ENCODE assay signal across 20 cellular contexts in genomic region chr7:149867762-149868637, GRCh38. TPM values are rescaled to one million over a fixed set of nuclear protein-coding genes. Genes with fewer than 3 reads are reported as not detected.
A peak's percentile ranks its signal among the peaks of the same experiment; 100 is the strongest.
DNase-seq lines count a peak whose midpoint lies in the region; ATAC-seq, FAIRE-seq and TF ChIP-seq lines count a peak whose summit lies in the region.
"Had no signal": no experiment of that assay in that cellular context is flagged by ENCODE, and none has a peak within 500 bp of the region (broad histone marks: within the 10 kb centered on the region; RNA-seq: fewer than 3 reads in every experiment).

No MANE protein-coding gene starts in this region.

- no peak overlapping the region for H3K4me3 ChIP-seq in K562
- H3K4me3 ChIP-seq in spleen = no peak overlapping the region
- H3K4me3 ChIP-seq: colonic mucosa, SJSA1, tibial nerve had no signal

- intact Hi-C loops in K562 (cut with micrococcal nuclease) = no loop called here
- intact Hi-C loops in spleen (cut with DNase I; ENCODE audit: low total_unique reads) = no loop called here

- ATAC-seq in activated naive CD4-positive, alpha-beta T cell treated with anti-CD3 and anti-CD28 coated beads, Interleukin-2, amount 50 U/mL, for 72 hours = no peak
- ATAC-seq in K562 (no peak), HG02870 (IDR thresholded peaks at IDR 0.05; ENCODE audit: unreplicated experiment) (no peak), HG02642 (IDR thresholded peaks at IDR 0.05; ENCODE audit: poor library complexity, unreplicated experiment) (no peak)
- ATAC-seq: left colon had no signal

- no peaks in the 10 kb centered on the region for H3K36me3 ChIP-seq in KOPT-K1 (ENCODE audit: insufficient read depth, low read length)
- no peaks in the 10 kb centered on the region for H3K36me3 ChIP-seq in K562 (ENCODE audit: control insufficient read depth, insufficient read depth, low read length)
- H3K36me3 ChIP-seq in spleen = peaks cover 4 to 38% (median 16%) of the 10 kb centered on the region in 6 donors
- H3K36me3 ChIP-seq: colonic mucosa, SJSA1 had no signal

- in situ Hi-C loops in K562 (cut with MboI) = loop anchor here (25.0 kb wide), 1 partner anchor 169 kb away; no protein-coding TSS in a partner anchor

- 31% methylated on average over 25 of the region's 25 CpGs for WGBS in K562 (ENCODE audit: insufficient coverage, low coverage, missing lambda C conversion rate)
- 82 to 86% (median 84%) methylated on average over 24 to 25 of the region's 25 CpGs for WGBS in spleen, 5 donors

- H3K27ac ChIP-seq in KOPT-K1 (ENCODE audit: low read depth, low read length, poor library complexity, severe bottlenecking) = peak overlapping the region; percentile 8
- no peak overlapping the region for H3K27ac ChIP-seq in K562 (ENCODE audit: extremely low read depth, low read depth, low read length)
- H3K27ac ChIP-seq in spleen = peak overlapping the region in 7 of 8 donors; percentile 8 to 83 (median 62)
- H3K27ac ChIP-seq: colonic mucosa, HL-60, parathyroid adenoma, SJSA1, tibial nerve had no signal

- CTCF ChIA-PET in K562 (lab: Yijun Ruan, JAX; ENCODE audit: low intra/inter-chr PET ratio) = no interaction called here

- no peaks in the 10 kb centered on the region for H3K9me3 Mint-ChIP-seq in activated naive CD4-positive, alpha-beta T cell treated with anti-CD3 and anti-CD28 coated beads, Interleukin-2, amount 50 U/mL, for 24 hours
- H3K9me3 Mint-ChIP-seq in activated naive CD4-positive, alpha-beta T cell treated with anti-CD3 and anti-CD28 coated beads, Interleukin-2, amount 50 U/mL, for 72 hours = no peaks in the 10 kb centered on the region

- no peak for TF ChIP-seq EP300 in K562 (IDR thresholded peaks at IDR 0.05; ENCODE audit: low read length)

- no peaks in the 10 kb centered on the region for H3K9me1 ChIP-seq in K562 (ENCODE audit: control insufficient read depth, insufficient read depth, low read length)

- H3K79me2 ChIP-seq in K562 (ENCODE audit: control insufficient read depth, insufficient read depth, low read length) = no peaks in the 10 kb centered on the region
- H3K79me2 ChIP-seq: parathyroid adenoma had no signal

- no peaks in the 10 kb centered on the region for H3K9me3 ChIP-seq in KOPT-K1 (ENCODE audit: insufficient read depth, low read length, poor library complexity, severe bottlenecking)
- H3K9me3 ChIP-seq in K562 (replicated peaks; ENCODE audit: control insufficient read depth, insufficient read depth, low read depth, low read length) = no peaks in the 10 kb centered on the region
- H3K9me3 ChIP-seq in spleen = no peaks in the 10 kb centered on the region
- H3K9me3 ChIP-seq: colonic mucosa, SJSA1, tibial nerve had no signal

- H3K27me3 ChIP-seq in K562 (ENCODE audit: control insufficient read depth in 2 of 2, insufficient read depth in 2 of 2, low read length in 2 of 2) (peaks cover 32 to 61% of the 10 kb centered on the region in 2 experiments), spleen (replicated peaks in 1 of 7) (peaks cover 0 to 3% (median 0%) of the 10 kb centered on the region in 7 donors)
- H3K27me3 ChIP-seq: colonic mucosa, SJSA1, tibial nerve had no signal

- no TSS peak for BruUV-seq in K562 (replicated peaks; lab: Mats Ljungman, UMichigan)

- POLR2A ChIA-PET in K562 (lab: Yijun Ruan, JAX) = interaction anchor here (0.5 to 1.4 kb wide), 4 partner anchors 14 to 535 kb away, joined by 3 to 6 read pairs (median 4); no protein-coding TSS in a partner anchor

- no peak for TF ChIP-seq RAD21 in K562 (CRISPR knock-in tag; conservative IDR thresholded peaks at IDR 0.05 in 1 of 2, IDR thresholded peaks at IDR 0.05 in 1 of 2)

- no peak overlapping the region for H2AFZ ChIP-seq in K562 (ENCODE audit: low read depth, low read length)
- H2AFZ ChIP-seq: parathyroid adenoma had no signal

- peak overlapping the region in 1 of 2 experiments; percentile 59; a peak in 2 of 4 replicates for H3K9ac ChIP-seq in K562 (ENCODE audit: insufficient read depth in 1 of 2, low read depth in 2 of 2, low read length in 2 of 2)
- H3K9ac ChIP-seq: parathyroid adenoma had no signal

- no peak overlapping the region for H3K4me2 ChIP-seq in K562 (ENCODE audit: insufficient read depth, low read length)

- no peak for FAIRE-seq in K562 (lab: Jason Lieb, UNC)
- FAIRE-seq: D721Med, endothelial cell of umbilical vein, GM12892 had no signal

- no peak for TF ChIP-seq POLR2A in K562 (conservative IDR thresholded peaks at IDR 0.05)
- no peak for TF ChIP-seq POLR2A in spleen (IDR thresholded peaks at IDR 0.05)

- peaks cover 7 to 10% of the 10 kb centered on the region in 2 experiments; a peak in 4 of 5 replicates for H3K4me1 ChIP-seq in K562 (replicated peaks in 1 of 2; ENCODE audit: control insufficient read depth in 2 of 2, insufficient read depth in 2 of 2, low read length in 2 of 2)
- H3K4me1 ChIP-seq in spleen = peaks cover 33 to 93% (median 84%) of the 10 kb centered on the region in 6 donors
- H3K4me1 ChIP-seq: colonic mucosa, parathyroid adenoma had no signal

- peak overlapping the region; percentile 52 for H3K4me3 Mint-ChIP-seq in activated naive CD4-positive, alpha-beta T cell treated with anti-CD3 and anti-CD28 coated beads, Interleukin-2, amount 50 U/mL, for 24 hours

- no peaks in the 10 kb centered on the region for H3K36me3 Mint-ChIP-seq in activated naive CD4-positive, alpha-beta T cell treated with anti-CD3 and anti-CD28 coated beads, Interleukin-2, amount 50 U/mL, for 24 hours
- peaks cover 1 to 17% of the 10 kb centered on the region in 2 donors for H3K36me3 Mint-ChIP-seq in activated naive CD4-positive, alpha-beta T cell treated with anti-CD3 and anti-CD28 coated beads, Interleukin-2, amount 50 U/mL, for 72 hours

- H3K4me1 Mint-ChIP-seq in activated naive CD4-positive, alpha-beta T cell treated with anti-CD3 and anti-CD28 coated beads, Interleukin-2, amount 50 U/mL, for 24 hours = peaks cover 95% of the 10 kb centered on the region

- no peaks in the 10 kb centered on the region for H3K27me3 Mint-ChIP-seq in activated naive CD4-positive, alpha-beta T cell treated with anti-CD3 and anti-CD28 coated beads, Interleukin-2, amount 50 U/mL, for 24 hours

- DNase-seq in activated naive CD4-positive, alpha-beta T cell treated with anti-CD3 and anti-CD28 coated beads, Interleukin-2, amount 50 U/mL, for 72 hours (ENCODE audit: low spot score in 2 of 2) = no peak
- no peak for DNase-seq in K562 (ENCODE audit: extremely low read depth in 1 of 4, low spot score in 3 of 4)
- DNase-seq in spleen = no peak
- DNase-seq in NCI-H128 (lab: John Stamatoyannopoulos, UW; ENCODE audit: unreplicated experiment) = no peak
- DNase-seq: colonic mucosa; foreskin fibroblast; left colon; NCI-H2029 treated with DMSO at 0.1 percent for 48 hours; stimulated activated CD4-positive, alpha-beta T cell treated with anti-CD3 and anti-CD28 coated beads, Interleukin-4, amount 100 ng/mL, for 4 hours had no signal

- peak overlapping the region; percentile 94 for H3K27ac Mint-ChIP-seq in activated naive CD4-positive, alpha-beta T cell treated with anti-CD3 and anti-CD28 coated beads, Interleukin-2, amount 50 U/mL, for 24 hours
- peak overlapping the region in 1 of 2 donors; percentile 92 for H3K27ac Mint-ChIP-seq in activated naive CD4-positive, alpha-beta T cell treated with anti-CD3 and anti-CD28 coated beads, Interleukin-2, amount 50 U/mL, for 72 hours

- H4K20me1 ChIP-seq in K562 (replicated peaks; ENCODE audit: control insufficient read depth, insufficient read depth, low read length) = peaks cover 25% of the 10 kb centered on the region

- TF ChIP-seq CTCF in K562 (IDR thresholded peaks at IDR 0.05 in 2 of 3, conservative IDR thresholded peaks at IDR 0.05 in 1 of 3; ENCODE audit: insufficient read depth in 2 of 3, low read depth in 1 of 3, low read length in 3 of 3) (no peak; a peak in 1 of 6 replicates), spleen (IDR thresholded peaks at IDR 0.05 in 8 of 11, conservative IDR thresholded peaks at IDR 0.05 in 3 of 11) (no peak)

RNA-seq across cellular contexts. Expression of gene ATP6V0E2, which starts 5.8 kb away (rescaled TPM):
- total RNA-seq in activated naive CD4-positive, alpha-beta T cell treated with anti-CD3 and anti-CD28 coated beads, Interleukin-2, amount 50 U/mL, for 72 hours = 10 to 100 TPM; 35.4 to 43.5 TPM
- total RNA-seq in K562 (2011; cell fraction: chromatin; rRNA removed; ENCODE audit: low replicate concordance) = 4.1 and 8.3 TPM in 2 replicates
- 11.3 and 12.5 TPM in 2 replicates for total RNA-seq in K562 (2011; cell fraction: nucleolus; rRNA removed)
- 10.7 and 14.9 TPM in 2 replicates for total RNA-seq in K562 (2011; cell fraction: nucleoplasm; rRNA removed)
- total RNA-seq in K562 (2014; rRNA removed) = 15.2 and 20.7 TPM in 2 replicates
- total RNA-seq in K562 (2014; rRNA removed; fragmentation: Illumina TruSeq; extraction: Trizol) = 4.0 and 4.7 TPM in 2 replicates
- total RNA-seq in K562 (2015; rRNA removed; fragmentation: Illumina TruSeq; extraction: Trizol) = 11.8 and 13.3 TPM in 2 replicates
- 17.8 and 18.5 TPM in 2 replicates for total RNA-seq in K562 (2021)
- 7.1 and 16.0 TPM in 2 replicates for polyA plus RNA-seq in K562 (2011; rRNA removed)
- polyA plus RNA-seq in K562 (2011; cell fraction: cytosol; rRNA removed) = 33.4 and 58.2 TPM in 2 replicates
- polyA plus RNA-seq in K562 (2011; cell fraction: nucleus; rRNA removed) = 12.9 and 16.7 TPM in 2 replicates
- polyA plus RNA-seq in K562 (2012) = 19.5 and 22.0 TPM in 2 replicates
- 12.8 and 17.0 TPM in 2 replicates for polyA plus RNA-seq in K562 (2014; fragmentation: Illumina TruSeq; extraction: Trizol)
- polyA plus RNA-seq in K562 (2014; fragmentation: Nextera tagmentation; extraction: Ambion mirVana) = under 1 TPM; 0.55 to 0.63 TPM
- 10.9 and 14.4 TPM in 2 replicates for polyA plus RNA-seq in K562 (2014; rRNA removed)
- polyA minus RNA-seq in K562 (2011; rRNA and poly(A)+ RNA removed) = 4.0 and 5.8 TPM in 2 replicates
- 11.0 and 19.7 TPM in 2 replicates for polyA minus RNA-seq in K562 (2011; cell fraction: cytosol; rRNA and poly(A)+ RNA removed)
- polyA minus RNA-seq in K562 (2011; cell fraction: nucleus; rRNA and poly(A)+ RNA removed) = 2.6 and 8.4 TPM in 2 replicates
- total RNA-seq in spleen = 10 to 100 TPM; 19.3 to 33.3 (median 28.0) TPM
- polyA plus RNA-seq in spleen = 10 to 100 TPM; 23.0 to 35.4 (median 33.4) TPM

RNA-seq across cellular contexts. Expression of gene ZNF862, which starts 29.8 kb away (rescaled TPM):
- 10 to 100 TPM; 18.9 to 23.0 TPM for total RNA-seq in activated naive CD4-positive, alpha-beta T cell treated with anti-CD3 and anti-CD28 coated beads, Interleukin-2, amount 50 U/mL, for 72 hours
- 9.2 and 11.5 TPM in 2 replicates for total RNA-seq in K562 (2011; cell fraction: chromatin; rRNA removed; ENCODE audit: low replicate concordance)
- total RNA-seq in K562 (2011; cell fraction: nucleolus; rRNA removed) = 5.3 and 7.7 TPM in 2 replicates
- 6.3 and 11.7 TPM in 2 replicates for total RNA-seq in K562 (2011; cell fraction: nucleoplasm; rRNA removed)
- 1.8 and 3.1 TPM in 2 replicates for total RNA-seq in K562 (2014; rRNA removed)
- total RNA-seq in K562 (2014; rRNA removed; fragmentation: Illumina TruSeq; extraction: Trizol) = 2.2 and 2.5 TPM in 2 replicates
- total RNA-seq in K562 (2015; rRNA removed; fragmentation: Illumina TruSeq; extraction: Trizol) = 3.4 and 3.9 TPM in 2 replicates
- 1.8 and 3.2 TPM in 2 replicates for total RNA-seq in K562 (2021)
- polyA plus RNA-seq in K562 (2011; rRNA removed) = 3.6 and 9.5 TPM in 2 replicates
- 1.7 and 5.3 TPM in 2 replicates for polyA plus RNA-seq in K562 (2011; cell fraction: cytosol; rRNA removed)
- polyA plus RNA-seq in K562 (2011; cell fraction: nucleus; rRNA removed) = 21.4 and 31.5 TPM in 2 replicates
- polyA plus RNA-seq in K562 (2012) = 1.7 and 8.3 TPM in 2 replicates
- 1.8 TPM in 2 replicates for polyA plus RNA-seq in K562 (2014; fragmentation: Illumina TruSeq; extraction: Trizol)
- 1 to 10 TPM; 1.1 to 1.5 TPM for polyA plus RNA-seq in K562 (2014; fragmentation: Nextera tagmentation; extraction: Ambion mirVana)
- polyA plus RNA-seq in K562 (2014; rRNA removed) = 2.4 and 2.6 TPM in 2 replicates
- polyA minus RNA-seq in K562 (2011; rRNA and poly(A)+ RNA removed) = 1.8 and 7.0 TPM in 2 replicates
- 2.5 and 2.8 TPM in 2 replicates for polyA minus RNA-seq in K562 (2011; cell fraction: cytosol; rRNA and poly(A)+ RNA removed)
- polyA minus RNA-seq in K562 (2011; cell fraction: nucleus; rRNA and poly(A)+ RNA removed) = 8.2 and 30.1 TPM in 2 replicates
- total RNA-seq in spleen = 10 to 100 TPM; 19.0 to 39.8 (median 30.2) TPM
- 1 to 10 TPM; 4.4 to 9.9 (median 6.0) TPM for polyA plus RNA-seq in spleen
